ENCODE assay signal across 1 cellular context in genomic region chr7:114790526-114790925, GRCh38.
TF ChIP-seq lines count a peak whose summit lies in the region.

No MANE protein-coding gene starts in this region.

TF ChIP-seq in endothelial cell of umbilical vein, 7 proteins besides CTCF, POLR2A, EP300 and RAD21 (continued from another document):
- no peak for TF ChIP-seq FOS (IDR thresholded peaks at IDR 0.05; ENCODE audit: borderline replicate concordance, insufficient read depth, low read length)
- TF ChIP-seq JUN (IDR thresholded peaks at IDR 0.05; ENCODE audit: borderline replicate concordance, insufficient read depth, insufficient read length, low read depth) = no peak
- TF ChIP-seq GATA2 (IDR thresholded peaks at IDR 0.05; ENCODE audit: insufficient read depth, insufficient read length, low read depth, low read length) = no peak
